12 cellular contexts compared by ENCODE assay signal in genomic region chr2:101267671-101268656, GRCh38. TPM values are rescaled to one million over a fixed set of nuclear protein-coding genes. Genes with fewer than 3 reads are reported as not detected.
DNase-seq lines count a peak whose midpoint lies in the region; ATAC-seq and TF ChIP-seq lines count a peak whose summit lies in the region.
"Had no signal": no experiment of that assay in that cellular context is flagged by ENCODE, and none has a peak within 500 bp of the region (broad histone marks: within the 10 kb centered on the region; RNA-seq: fewer than 3 reads in every experiment).

No MANE protein-coding gene starts in this region.

- intact Hi-C loops in CD8-positive, alpha-beta T cell (cut with DNase I, micrococcal nuclease) = loop anchor here in 1 of 2 experiments (5.0 kb wide), 1 partner anchor 39 kb away; the partner anchor contains the start of gene RNF149
- intact Hi-C loops in aorta (cut with DNase I) (no loop called here), Right ventricle myocardium superior (cut with DNase I) (no loop called here)

- ATAC-seq in CD8-positive, alpha-beta T cell = no peak
- ATAC-seq in GM19452 (IDR thresholded peaks at IDR 0.05; ENCODE audit: unreplicated experiment) (peak; percentile 56), HG03457 (IDR thresholded peaks at IDR 0.05; ENCODE audit: unreplicated experiment) (peak; percentile 62), aorta (ENCODE audit: low FRiP score) (no peak), Right ventricle myocardium superior (ENCODE audit: poor library complexity) (no peak), HG03280 (IDR thresholded peaks at IDR 0.05; ENCODE audit: unreplicated experiment) (no peak)
- ATAC-seq: activated CD4-positive, CD25-positive, alpha-beta regulatory T cell treated with anti-CD3 and anti-CD28 coated beads, Interleukin-2, amount 50 U/mL, for 24 hours had no signal

- no peak for DNase-seq in CD8-positive, alpha-beta T cell
- DNase-seq in kidney tubule cell (ENCODE audit: low spot score) (peak; percentile 84), iPS-NIHi7 (ENCODE audit: extremely low spot score) (no peak), aorta (no peak), Right ventricle myocardium superior (no peak)
- DNase-seq: DMS79; stimulated activated CD4-positive, alpha-beta T cell treated with anti-CD3 and anti-CD28 coated beads, Interleukin-15, amount 100 ng/mL, for 24 hours had no signal

- no peak overlapping the region for H3K4me3 Mint-ChIP-seq in CD8-positive, alpha-beta T cell
- H3K4me3 Mint-ChIP-seq: dendritic cell treated with granulocyte-macrophage colony-stimulating factor and Interleukin-4, amounts not matched to agents 40 ng/mL and 50 ng/mL, for 4 days had no signal

- H3K27ac ChIP-seq in CD8-positive, alpha-beta T cell (ENCODE audit: low read depth, low read length) = no peak overlapping the region
- no peak overlapping the region for H3K27ac ChIP-seq in aorta (ENCODE audit: low read depth in 1 of 2, low read length in 2 of 2)

- H3K9me3 Mint-ChIP-seq in CD8-positive, alpha-beta T cell = no peaks in the 10 kb centered on the region
- H3K9me3 Mint-ChIP-seq: dendritic cell treated with granulocyte-macrophage colony-stimulating factor and Interleukin-4, amounts not matched to agents 40 ng/mL and 50 ng/mL, for 4 days had no signal

- peaks cover 8% of the 10 kb centered on the region for H3K4me1 ChIP-seq in CD8-positive, alpha-beta T cell (ENCODE audit: insufficient read depth, low read length)
- no peaks in the 10 kb centered on the region for H3K4me1 ChIP-seq in aorta (ENCODE audit: control insufficient read depth in 1 of 2, insufficient read depth in 2 of 2, low read length in 2 of 2)

- POLR2A ChIA-PET in CD8-positive, alpha-beta T cell (lab: Charles Lee) = interaction anchor here (2.2 kb wide), 1 partner anchor 14 kb away, joined by 8 read pairs; no protein-coding TSS in a partner anchor

- CTCF ChIA-PET in CD8-positive, alpha-beta T cell (lab: Charles Lee) = interaction anchor here (1.1 to 1.5 kb wide), 2 partner anchors 14 to 74 kb away, joined by 3 to 4 read pairs; no protein-coding TSS in a partner anchor

- no peak for TF ChIP-seq CTCF in CD8-positive, alpha-beta T cell (IDR thresholded peaks at IDR 0.05)

- H3K4me3 ChIP-seq in CD8-positive, alpha-beta T cell (ENCODE audit: low read depth, low read length) = no peak overlapping the region
- no peak overlapping the region for H3K4me3 ChIP-seq in aorta (ENCODE audit: low read length in 2 of 2)

- H3K27me3 Mint-ChIP-seq in CD8-positive, alpha-beta T cell (ENCODE audit: low read depth) = no peaks in the 10 kb centered on the region
- H3K27me3 Mint-ChIP-seq: dendritic cell treated with granulocyte-macrophage colony-stimulating factor and Interleukin-4, amounts not matched to agents 40 ng/mL and 50 ng/mL, for 4 days had no signal

- H3K36me3 ChIP-seq in CD8-positive, alpha-beta T cell (ENCODE audit: insufficient read depth, low read length) = peaks cover 65% of the 10 kb centered on the region
- peaks cover 0 to 8% of the 10 kb centered on the region in 2 donors for H3K36me3 ChIP-seq in aorta (ENCODE audit: control insufficient read depth in 1 of 2, insufficient read depth in 2 of 2, low read length in 1 of 2)

- peak overlapping the region; percentile 72 for H3K27ac Mint-ChIP-seq in CD8-positive, alpha-beta T cell
- H3K27ac Mint-ChIP-seq: dendritic cell treated with granulocyte-macrophage colony-stimulating factor and Interleukin-4, amounts not matched to agents 40 ng/mL and 50 ng/mL, for 4 days had no signal

- H3K4me1 Mint-ChIP-seq in CD8-positive, alpha-beta T cell (ENCODE audit: low read depth) = peaks cover 48% of the 10 kb centered on the region

- peaks cover 89% of the 10 kb centered on the region for H3K36me3 Mint-ChIP-seq in CD8-positive, alpha-beta T cell

- H3K27me3 ChIP-seq in CD8-positive, alpha-beta T cell (ENCODE audit: insufficient read depth, low read length) = no peaks in the 10 kb centered on the region
- no peaks in the 10 kb centered on the region for H3K27me3 ChIP-seq in aorta (ENCODE audit: control insufficient read depth in 1 of 2, insufficient read depth in 2 of 2, low read length in 1 of 2)

- 78 to 81% methylated on average over 15 of the region's 15 CpGs for WGBS in aorta, 2 donors

- H3K9me3 ChIP-seq in CD8-positive, alpha-beta T cell (ENCODE audit: low read length) = no peaks in the 10 kb centered on the region
- no peaks in the 10 kb centered on the region for H3K9me3 ChIP-seq in aorta (ENCODE audit: control insufficient read depth, low read length)

RNA-seq across cellular contexts. Expression of gene CNOT11, which starts 15.3 kb away (rescaled TPM):
- 10 to 100 TPM; 41.9 to 43.0 TPM for total RNA-seq in CD8-positive, alpha-beta T cell
- total RNA-seq in aorta (10 to 100 TPM; 25.0 to 26.4 TPM), Right ventricle myocardium superior (33.1 TPM)
- 10 to 100 TPM; 12.8 to 15.9 TPM for polyA plus RNA-seq in aorta

RNA-seq across cellular contexts. Expression of gene RNF149, which starts 40.5 kb away (rescaled TPM):
- 100 to 1,000 TPM; 128 to 129 TPM for total RNA-seq in CD8-positive, alpha-beta T cell
- total RNA-seq in aorta (10 to 100 TPM; 71.6 to 92.1 TPM), Right ventricle myocardium superior (14.0 TPM)
- 10 to 100 TPM; 22.9 to 34.2 TPM for polyA plus RNA-seq in aorta

Comparison
In these comparisons a context has a peak if more than half of its experiments do, and no peak if none do; other contexts are left out.
1. ATAC-seq: peak in GM19452 (single experiment) and HG03457 (single experiment); none in CD8-positive, alpha-beta T cell (single experiment), aorta (single experiment), Right ventricle myocardium superior (single experiment) and HG03280 (single experiment).